Comparison of ENCODE assay signal across 1 cellular context in genomic region chr3:141875374-141875892, GRCh38.
TF ChIP-seq lines count a peak whose summit lies in the region.

No MANE protein-coding gene starts in this region.

TF ChIP-seq in K562, 482 proteins besides CTCF, POLR2A, EP300 and RAD21 (continued from another document and continues in another):
- TF ChIP-seq, protein P1, sequence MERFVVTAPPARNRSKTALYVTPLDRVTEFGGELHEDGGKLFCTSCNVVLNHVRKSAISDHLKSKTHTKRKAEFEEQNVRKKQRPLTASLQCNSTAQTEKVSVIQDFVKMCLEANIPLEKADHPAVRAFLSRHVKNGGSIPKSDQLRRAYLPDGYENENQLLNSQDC (CRISPR knock-in tag; IDR thresholded peaks at IDR 0.05) = no peak
- TF ChIP-seq, protein P2, sequence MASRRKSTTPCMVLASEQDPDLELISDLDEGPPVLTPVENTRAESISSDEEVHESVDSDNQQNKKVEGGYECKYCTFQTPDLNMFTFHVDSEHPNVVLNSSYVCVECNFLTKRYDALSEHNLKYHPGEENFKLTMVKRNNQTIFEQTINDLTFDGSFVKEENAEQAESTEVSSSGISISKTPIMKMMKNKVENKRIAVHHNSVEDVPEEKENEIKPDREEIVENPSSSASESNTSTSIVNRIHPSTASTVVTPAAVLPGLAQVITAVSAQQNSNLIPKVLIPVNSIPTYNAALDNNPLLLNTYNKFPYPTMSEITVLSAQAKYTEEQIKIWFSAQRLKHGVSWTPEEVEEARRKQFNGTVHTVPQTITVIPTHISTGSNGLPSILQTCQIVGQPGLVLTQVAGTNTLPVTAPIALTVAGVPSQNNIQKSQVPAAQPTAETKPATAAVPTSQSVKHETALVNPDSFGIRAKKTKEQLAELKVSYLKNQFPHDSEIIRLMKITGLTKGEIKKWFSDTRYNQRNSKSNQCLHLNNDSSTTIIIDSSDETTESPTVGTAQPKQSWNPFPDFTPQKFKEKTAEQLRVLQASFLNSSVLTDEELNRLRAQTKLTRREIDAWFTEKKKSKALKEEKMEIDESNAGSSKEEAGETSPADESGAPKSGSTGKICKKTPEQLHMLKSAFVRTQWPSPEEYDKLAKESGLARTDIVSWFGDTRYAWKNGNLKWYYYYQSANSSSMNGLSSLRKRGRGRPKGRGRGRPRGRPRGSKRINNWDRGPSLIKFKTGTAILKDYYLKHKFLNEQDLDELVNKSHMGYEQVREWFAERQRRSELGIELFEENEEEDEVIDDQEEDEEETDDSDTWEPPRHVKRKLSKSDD (conservative IDR thresholded peaks at IDR 0.05; ENCODE audit: low read length) = 0 out of 2 replicates have a peak, but pooled peaks have one; percentile 24
- TF ChIP-seq ZC3H4 (CRISPR knock-in tag; IDR thresholded peaks at IDR 0.05; ENCODE audit: borderline replicate concordance) (no peak), SRSF3 (IDR thresholded peaks at IDR 0.05; ENCODE audit: insufficient read depth, low read length) (no peak), ZBTB7A (IDR thresholded peaks at IDR 0.05; ENCODE audit: borderline replicate concordance, control insufficient read depth, low read depth, low read length) (0 out of 2 replicates have a peak, but pooled peaks have one; percentile 53), ZBTB8A (IDR thresholded peaks at IDR 0.05; ENCODE audit: partially characterized antibody) (no peak), JUNB (CRISPR knock-in tag; conservative IDR thresholded peaks at IDR 0.05) (no peak), PBX2 (CRISPR knock-in tag; IDR thresholded peaks at IDR 0.05; ENCODE audit: low read depth) (no peak), PBX2 (tag; conservative IDR thresholded peaks at IDR 0.05; ENCODE audit: low read depth) (no peak), TSC22D4 (tag; IDR thresholded peaks at IDR 0.05) (no peak), PML (IDR thresholded peaks at IDR 0.05; ENCODE audit: low read length) (0 out of 2 replicates have a peak, but pooled peaks have one; percentile 13), EWSR1 (IDR thresholded peaks at IDR 0.05; ENCODE audit: borderline replicate concordance, low read depth, partially characterized antibody) (no peak), XRCC5 (IDR thresholded peaks at IDR 0.05; ENCODE audit: low read depth, low read length) (peak; percentile 90; the same call in 1 of the 2 replicates), HES1 (IDR thresholded peaks at IDR 0.05; ENCODE audit: low read depth) (no peak), TCFL5 (CRISPR knock-in tag; conservative IDR thresholded peaks at IDR 0.05) (no peak), ZNF589 (CRISPR knock-in tag; IDR thresholded peaks at IDR 0.05; ENCODE audit: low read depth) (no peak), KAT2B (IDR thresholded peaks at IDR 0.05; ENCODE audit: low read depth, low read length) (no peak), MAFG (tag; conservative IDR thresholded peaks at IDR 0.05) (no peak), CBX8 (IDR thresholded peaks at IDR 0.05; ENCODE audit: borderline replicate concordance, extremely low read depth, low read depth, low read length, poor library complexity, severe bottlenecking) (no peak), NONO (IDR thresholded peaks at IDR 0.05; ENCODE audit: low read depth in 2 of 2, low read length in 1 of 2) (no peak), VEZF1 (CRISPR knock-in tag; IDR thresholded peaks at IDR 0.05) (peak; percentile 90), RNF2 (IDR thresholded peaks at IDR 0.05) (no peak), JUND (IDR thresholded peaks at IDR 0.05; ENCODE audit: borderline replicate concordance, low read depth, low read length) (no peak), JUND (tag; IDR thresholded peaks at IDR 0.05; ENCODE audit: borderline replicate concordance, low read depth, low read length) (no peak; the same call in 2 of the 3 replicates), MEIS2 (IDR thresholded peaks at IDR 0.05; ENCODE audit: partially characterized antibody) (no peak), THRAP3 (IDR thresholded peaks at IDR 0.05; ENCODE audit: borderline replicate concordance) (no peak), PHF20 (IDR thresholded peaks at IDR 0.05; ENCODE audit: partially characterized antibody) (no peak), ZNF764 (CRISPR knock-in tag; IDR thresholded peaks at IDR 0.05; ENCODE audit: low read depth) (no peak), IRF2 (CRISPR knock-in tag; IDR thresholded peaks at IDR 0.05) (no peak), NCOA6 (IDR thresholded peaks at IDR 0.05) (no peak), PRDM10 (IDR thresholded peaks at IDR 0.05; ENCODE audit: partially characterized antibody) (peak; percentile 8), MED1 (CRISPR knock-in tag; IDR thresholded peaks at IDR 0.05; ENCODE audit: borderline replicate concordance) (no peak), RBFOX2 (IDR thresholded peaks at IDR 0.05; ENCODE audit: low read depth, low read length) (peak; percentile 46)
- TF ChIP-seq, protein P3, sequence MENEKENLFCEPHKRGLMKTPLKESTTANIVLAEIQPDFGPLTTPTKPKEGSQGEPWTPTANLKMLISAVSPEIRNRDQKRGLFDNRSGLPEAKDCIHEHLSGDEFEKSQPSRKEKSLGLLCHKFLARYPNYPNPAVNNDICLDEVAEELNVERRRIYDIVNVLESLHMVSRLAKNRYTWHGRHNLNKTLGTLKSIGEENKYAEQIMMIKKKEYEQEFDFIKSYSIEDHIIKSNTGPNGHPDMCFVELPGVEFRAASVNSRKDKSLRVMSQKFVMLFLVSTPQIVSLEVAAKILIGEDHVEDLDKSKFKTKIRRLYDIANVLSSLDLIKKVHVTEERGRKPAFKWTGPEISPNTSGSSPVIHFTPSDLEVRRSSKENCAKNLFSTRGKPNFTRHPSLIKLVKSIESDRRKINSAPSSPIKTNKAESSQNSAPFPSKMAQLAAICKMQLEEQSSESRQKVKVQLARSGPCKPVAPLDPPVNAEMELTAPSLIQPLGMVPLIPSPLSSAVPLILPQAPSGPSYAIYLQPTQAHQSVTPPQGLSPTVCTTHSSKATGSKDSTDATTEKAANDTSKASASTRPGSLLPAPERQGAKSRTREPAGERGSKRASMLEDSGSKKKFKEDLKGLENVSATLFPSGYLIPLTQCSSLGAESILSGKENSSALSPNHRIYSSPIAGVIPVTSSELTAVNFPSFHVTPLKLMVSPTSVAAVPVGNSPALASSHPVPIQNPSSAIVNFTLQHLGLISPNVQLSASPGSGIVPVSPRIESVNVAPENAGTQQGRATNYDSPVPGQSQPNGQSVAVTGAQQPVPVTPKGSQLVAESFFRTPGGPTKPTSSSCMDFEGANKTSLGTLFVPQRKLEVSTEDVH (IDR thresholded peaks at IDR 0.05; ENCODE audit: low read depth, partially characterized antibody) = no peak
- TF ChIP-seq, protein P4, sequence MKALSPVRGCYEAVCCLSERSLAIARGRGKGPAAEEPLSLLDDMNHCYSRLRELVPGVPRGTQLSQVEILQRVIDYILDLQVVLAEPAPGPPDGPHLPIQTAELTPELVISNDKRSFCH (CRISPR knock-in tag; IDR thresholded peaks at IDR 0.05) = no peak
- TF ChIP-seq, protein P4 (tag; IDR thresholded peaks at IDR 0.05) = no peak
- TF ChIP-seq, protein P5, sequence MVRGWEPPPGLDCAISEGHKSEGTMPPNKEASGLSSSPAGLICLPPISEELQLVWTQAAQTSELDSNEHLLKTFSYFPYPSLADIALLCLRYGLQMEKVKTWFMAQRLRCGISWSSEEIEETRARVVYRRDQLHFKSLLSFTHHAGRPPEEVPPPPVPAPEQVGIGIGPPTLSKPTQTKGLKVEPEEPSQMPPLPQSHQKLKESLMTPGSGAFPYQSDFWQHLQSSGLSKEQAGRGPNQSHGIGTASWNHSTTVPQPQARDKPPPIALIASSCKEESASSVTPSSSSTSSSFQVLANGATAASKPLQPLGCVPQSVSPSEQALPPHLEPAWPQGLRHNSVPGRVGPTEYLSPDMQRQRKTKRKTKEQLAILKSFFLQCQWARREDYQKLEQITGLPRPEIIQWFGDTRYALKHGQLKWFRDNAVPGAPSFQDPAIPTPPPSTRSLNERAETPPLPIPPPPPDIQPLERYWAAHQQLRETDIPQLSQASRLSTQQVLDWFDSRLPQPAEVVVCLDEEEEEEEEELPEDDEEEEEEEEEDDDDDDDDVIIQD (CRISPR knock-in tag; IDR thresholded peaks at IDR 0.05) = no peak
- TF ChIP-seq, protein P6, sequence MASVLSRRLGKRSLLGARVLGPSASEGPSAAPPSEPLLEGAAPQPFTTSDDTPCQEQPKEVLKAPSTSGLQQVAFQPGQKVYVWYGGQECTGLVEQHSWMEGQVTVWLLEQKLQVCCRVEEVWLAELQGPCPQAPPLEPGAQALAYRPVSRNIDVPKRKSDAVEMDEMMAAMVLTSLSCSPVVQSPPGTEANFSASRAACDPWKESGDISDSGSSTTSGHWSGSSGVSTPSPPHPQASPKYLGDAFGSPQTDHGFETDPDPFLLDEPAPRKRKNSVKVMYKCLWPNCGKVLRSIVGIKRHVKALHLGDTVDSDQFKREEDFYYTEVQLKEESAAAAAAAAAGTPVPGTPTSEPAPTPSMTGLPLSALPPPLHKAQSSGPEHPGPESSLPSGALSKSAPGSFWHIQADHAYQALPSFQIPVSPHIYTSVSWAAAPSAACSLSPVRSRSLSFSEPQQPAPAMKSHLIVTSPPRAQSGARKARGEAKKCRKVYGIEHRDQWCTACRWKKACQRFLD (CRISPR knock-in tag; IDR thresholded peaks at IDR 0.05) = no peak
- TF ChIP-seq, protein P7, sequence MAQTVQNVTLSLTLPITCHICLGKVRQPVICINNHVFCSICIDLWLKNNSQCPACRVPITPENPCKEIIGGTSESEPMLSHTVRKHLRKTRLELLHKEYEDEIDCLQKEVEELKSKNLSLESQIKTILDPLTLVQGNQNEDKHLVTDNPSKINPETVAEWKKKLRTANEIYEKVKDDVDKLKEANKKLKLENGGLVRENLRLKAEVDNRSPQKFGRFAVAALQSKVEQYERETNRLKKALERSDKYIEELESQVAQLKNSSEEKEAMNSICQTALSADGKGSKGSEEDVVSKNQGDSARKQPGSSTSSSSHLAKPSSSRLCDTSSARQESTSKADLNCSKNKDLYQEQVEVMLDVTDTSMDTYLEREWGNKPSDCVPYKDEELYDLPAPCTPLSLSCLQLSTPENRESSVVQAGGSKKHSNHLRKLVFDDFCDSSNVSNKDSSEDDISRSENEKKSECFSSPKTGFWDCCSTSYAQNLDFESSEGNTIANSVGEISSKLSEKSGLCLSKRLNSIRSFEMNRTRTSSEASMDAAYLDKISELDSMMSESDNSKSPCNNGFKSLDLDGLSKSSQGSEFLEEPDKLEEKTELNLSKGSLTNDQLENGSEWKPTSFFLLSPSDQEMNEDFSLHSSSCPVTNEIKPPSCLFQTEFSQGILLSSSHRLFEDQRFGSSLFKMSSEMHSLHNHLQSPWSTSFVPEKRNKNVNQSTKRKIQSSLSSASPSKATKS (CRISPR knock-in tag; IDR thresholded peaks at IDR 0.05) = no peak
